ENCODE assay signal across 10 cellular contexts in the genomic region with DNA sequence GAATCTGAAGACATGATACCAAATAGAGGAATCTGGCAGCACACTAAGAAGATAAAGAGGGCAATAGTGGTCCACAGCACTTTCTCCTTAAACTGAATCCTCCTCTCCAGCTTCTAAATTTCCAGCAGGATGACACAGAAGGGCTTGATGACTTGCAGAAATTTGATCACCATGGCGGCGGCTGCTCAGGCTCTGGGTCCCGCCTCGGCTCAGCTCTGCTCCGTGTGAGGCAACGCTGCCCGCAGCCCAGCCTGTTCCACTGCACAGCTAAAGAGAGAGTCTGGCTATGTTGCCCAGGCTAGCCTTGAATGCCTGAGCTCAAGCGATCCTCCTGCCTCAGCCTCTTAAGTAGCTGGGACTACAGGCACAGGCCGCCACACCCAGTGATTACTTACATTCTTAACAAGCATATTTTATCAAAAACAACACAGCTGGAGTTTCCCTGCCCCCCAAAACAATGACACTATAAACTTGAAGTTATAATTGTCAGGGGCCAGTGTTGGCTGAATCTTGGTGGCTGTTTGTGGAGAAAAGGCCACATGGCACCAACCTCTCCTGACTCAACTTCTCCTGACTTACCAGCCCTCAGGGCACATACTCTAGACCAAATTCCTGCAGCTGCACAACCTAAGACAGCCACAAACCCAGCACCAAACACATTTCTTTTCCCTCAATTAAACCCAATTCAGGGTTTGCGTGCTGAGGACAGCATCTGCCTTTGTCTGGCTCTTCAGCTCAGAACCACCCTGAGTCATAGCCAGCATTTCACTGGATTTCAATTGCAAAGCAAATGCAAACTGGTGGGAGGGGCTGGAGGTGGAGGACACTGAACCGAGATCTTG. TPM values are rescaled to one million over a fixed set of nuclear protein-coding genes. Genes with fewer than 3 reads are reported as not detected.
DNase-seq lines count a peak whose midpoint lies in the region; ATAC-seq, FAIRE-seq and TF ChIP-seq lines count a peak whose summit lies in the region.
"Had no signal": no experiment of that assay in that cellular context is flagged by ENCODE, and none has a peak within 500 bp of the region (broad histone marks: within the 10 kb centered on the region; RNA-seq: fewer than 3 reads in every experiment).

No MANE protein-coding gene starts in this region.

- H3K79me2 ChIP-seq in GM23248 (ENCODE audit: insufficient read depth) = no peaks in the 10 kb centered on the region

- no peaks in the 10 kb centered on the region for H3K4me1 ChIP-seq in GM23248 (ENCODE audit: insufficient read depth)
- H3K4me1 ChIP-seq in neuronal stem cell (ENCODE audit: control insufficient read depth in 2 of 2, insufficient read depth in 1 of 2, low read depth in 1 of 2, low read length in 2 of 2) = peaks cover 0 to 3% of the 10 kb centered on the region in 2 donors
- H3K4me1 ChIP-seq in gastroesophageal sphincter = no peaks in the 10 kb centered on the region
- H3K4me1 ChIP-seq: tibial artery had no signal

- no peak overlapping the region for H2AK5ac ChIP-seq in neuronal stem cell (ENCODE audit: low read depth, low read length)

- no peak overlapping the region for H2BK120ac ChIP-seq in neuronal stem cell (ENCODE audit: low read depth, low read length)

- H3K9me3 ChIP-seq in GM23248 (ENCODE audit: low read depth) (no peaks in the 10 kb centered on the region), neuronal stem cell (replicated peaks in 1 of 2; ENCODE audit: control insufficient read depth in 2 of 2, insufficient read depth in 1 of 2, low read depth in 1 of 2, low read length in 2 of 2) (peaks cover 0 to 2% of the 10 kb centered on the region in 2 donors), gastroesophageal sphincter (peaks cover 0 to 5% (median 0%) of the 10 kb centered on the region in 3 donors)
- H3K9me3 ChIP-seq: tibial artery had no signal

- H4K91ac ChIP-seq in neuronal stem cell (ENCODE audit: low read depth, low read length, poor library complexity) = no peak overlapping the region

- TF ChIP-seq POLR2A in gastroesophageal sphincter (IDR thresholded peaks at IDR 0.05) = no peak

- H3K14ac ChIP-seq in neuronal stem cell (ENCODE audit: low read length) = no peak overlapping the region

- H2AFZ ChIP-seq in GM23248 = peak overlapping the region; percentile 14
- H2AFZ ChIP-seq in neuronal stem cell (ENCODE audit: low read length) = peak overlapping the region; percentile 59

- no peak for FAIRE-seq in GM19239 (lab: Jason Lieb, UNC)

- no peak overlapping the region for H3K4me3 ChIP-seq in GM23248
- H3K4me3 ChIP-seq in epithelial cell of esophagus (ENCODE audit: low read length) = no peak overlapping the region
- H3K4me3 ChIP-seq in neuronal stem cell (ENCODE audit: low read length in 2 of 2) = no peak overlapping the region
- no peak overlapping the region for H3K4me3 ChIP-seq in gastroesophageal sphincter
- H3K4me3 ChIP-seq: tibial artery had no signal

- no peaks in the 10 kb centered on the region for H3K79me1 ChIP-seq in neuronal stem cell (ENCODE audit: low read depth, low read length)

- no peak for TF ChIP-seq CTCF in epithelial cell of esophagus (IDR thresholded peaks at IDR 0.05; ENCODE audit: insufficient read depth, low read depth, low read length, missing control alignments)
- no peak for TF ChIP-seq CTCF in gastroesophageal sphincter (IDR thresholded peaks at IDR 0.05)

- H3K27ac ChIP-seq in GM23248 = peak overlapping the region; percentile 61
- H3K27ac ChIP-seq in neuronal stem cell (replicated peaks; ENCODE audit: low read length) = no peak overlapping the region
- H3K27ac ChIP-seq in gastroesophageal sphincter = no peak overlapping the region
- H3K27ac ChIP-seq: tibial artery had no signal

- H4K20me1 ChIP-seq in GM23248 (ENCODE audit: insufficient read depth) = no peaks in the 10 kb centered on the region

- H2BK5ac ChIP-seq in neuronal stem cell (ENCODE audit: low read length) = no peak overlapping the region

- no peak overlapping the region for H3K4ac ChIP-seq in neuronal stem cell (ENCODE audit: low read length)

- H4K8ac ChIP-seq in neuronal stem cell (ENCODE audit: low read depth, low read length) = no peak overlapping the region

- in situ Hi-C loops in GM23248 (cut with MboI) = no loop called here

- H3K23ac ChIP-seq in neuronal stem cell (ENCODE audit: low read depth, low read length, poor library complexity) = no peak overlapping the region

- H2BK15ac ChIP-seq in neuronal stem cell (ENCODE audit: low read length) = no peak overlapping the region

- peak; percentile 91 for DNase-seq in GM23248
- DNase-seq in NCI-H526 treated with DMSO at 0.1 percent for 48 hours (lab: John Stamatoyannopoulos, UW) = peak; percentile 36
- DNase-seq in epithelial cell of esophagus (ENCODE audit: low read depth) = peak; percentile 66
- no peak for DNase-seq in neuronal stem cell (ENCODE audit: low spot score)
- DNase-seq in anterior cingulate cortex (lab: John Stamatoyannopoulos, UW) = no peak
- DNase-seq in stimulated activated CD4-positive, alpha-beta T cell treated with anti-CD3 and anti-CD28 coated beads, Interleukin-4, amount 100 ng/mL, for 24 hours = no peak
- DNase-seq in GM19239 (ENCODE audit: insufficient read length, low spot score) = no peak
- DNase-seq: activated B cell treated with CpG ODN at 0.5 μM for 24 hours, tibial artery had no signal

- peaks cover 10% of the 10 kb centered on the region; the same call in 1 of the 2 replicates for H3F3A ChIP-seq in GM23248 (ENCODE audit: insufficient read depth)

- no peaks in the 10 kb centered on the region for H3K9me2 ChIP-seq in GM23248 (ENCODE audit: insufficient read depth)

- H2BK12ac ChIP-seq in neuronal stem cell (ENCODE audit: low read length) = no peak overlapping the region

- TF ChIP-seq EP300 in gastroesophageal sphincter (IDR thresholded peaks at IDR 0.05) = no peak

- 65 to 76% methylated on average over 11 of the region's 11 CpGs for WGBS in GM23248 (ENCODE audit: low coverage in 1 of 2, low lambda C conversion rate in 2 of 2, missing lambda C conversion rate in 2 of 2), 2 experiments
- no CpG with 5 or more reads among the region's 11 CpGs for WGBS in neuronal stem cell (ENCODE audit: extremely low coverage in 2 of 2, insufficient read length in 2 of 2, insufficient replicate concordance in 1 of 2), 2 donors
- 46 to 59% methylated on average over 3 to 6 of the region's 11 CpGs for WGBS in gastroesophageal sphincter (ENCODE audit: low coverage in 1 of 2), 2 donors

- no peak overlapping the region for H3K4me2 ChIP-seq in GM23248 (ENCODE audit: unreplicated experiment)
- no peak overlapping the region for H3K4me2 ChIP-seq in neuronal stem cell (ENCODE audit: insufficient read depth, low read length, poor library complexity, severe bottlenecking)

- ATAC-seq in gastroesophageal sphincter = no peak

- no peak overlapping the region for H3K18ac ChIP-seq in neuronal stem cell (ENCODE audit: low read length)

- H3K9ac ChIP-seq in GM23248 (peak overlapping the region; percentile 15; the same call in 1 of the 2 replicates), neuronal stem cell (ENCODE audit: low read depth, low read length, poor library complexity) (no peak overlapping the region)

- H3K27me3 ChIP-seq in GM23248 (replicated peaks; ENCODE audit: insufficient read depth) (0 out of 2 replicates have a peak, but pooled peaks cover 12% of the 10 kb centered on the region), neuronal stem cell (ENCODE audit: control insufficient read depth in 3 of 3, insufficient read depth in 3 of 3, low read depth in 1 of 3, low read length in 3 of 3) (peaks cover 0 to 20% (median 0%) of the 10 kb centered on the region in 3 experiments), gastroesophageal sphincter (peaks cover 42% of the 10 kb centered on the region)

- no peaks in the 10 kb centered on the region for H3K36me3 ChIP-seq in GM23248 (ENCODE audit: low read depth)
- H3K36me3 ChIP-seq in neuronal stem cell (replicated peaks in 1 of 2; ENCODE audit: control insufficient read depth in 2 of 2, insufficient read depth in 2 of 2, low read length in 2 of 2) = no peaks in the 10 kb centered on the region
- H3K36me3 ChIP-seq in gastroesophageal sphincter = no peaks in the 10 kb centered on the region
- H3K36me3 ChIP-seq: tibial artery had no signal

RNA-seq across cellular contexts. Expression of a gene that starts 11.6 kb away (rescaled TPM):
- 41.9 and 47.2 TPM in 2 replicates for total RNA-seq in GM23248 (2014; rRNA removed; shearing (Covaris generic))
- 31.6 and 34.2 TPM in 2 replicates for polyA plus RNA-seq in GM23248 (2016; fragmentation: Nextera tagmentation; extraction: Ambion mirVana)
- 44.8 TPM for polyA plus RNA-seq in neuronal stem cell (2013, experiment 1 of 2)
- polyA plus RNA-seq in neuronal stem cell (2013, experiment 2 of 2) = 46.5 TPM
- total RNA-seq in gastroesophageal sphincter = 10 to 100 TPM; 34.6 to 48.5 (median 45.2) TPM

Comparison
In these comparisons a context has a peak if more than half of its experiments do, and no peak if none do; other contexts are left out.
1. DNase-seq: peak in GM23248 (single experiment), NCI-H526 treated with DMSO at 0.1 percent for 48 hours (single experiment) and epithelial cell of esophagus (single experiment); none in neuronal stem cell (single experiment), anterior cingulate cortex (0 of 58), stimulated activated CD4-positive, alpha-beta T cell treated with anti-CD3 and anti-CD28 coated beads, Interleukin-4, amount 100 ng/mL, for 24 hours (single experiment) and GM19239 (single experiment).